ENCODE assay signal across 8 cellular contexts in genomic region chr19:35776102-35776788, GRCh38. TPM values are rescaled to one million over a fixed set of nuclear protein-coding genes. Genes with fewer than 3 reads are reported as not detected.
A peak's percentile ranks its signal among the peaks of the same experiment; 100 is the strongest.
DNase-seq lines count a peak whose midpoint lies in the region; ATAC-seq and TF ChIP-seq lines count a peak whose summit lies in the region.

No MANE protein-coding gene starts in this region.

- H3K23me2 ChIP-seq in H9 (ENCODE audit: insufficient read length, low read depth, low read length, poor library complexity, severe bottlenecking) = peaks cover 5% of the 10 kb centered on the region

- H2BK120ac ChIP-seq in H9 (ENCODE audit: low read depth, low read length, poor library complexity, severe bottlenecking) = no peak overlapping the region

- H2BK12ac ChIP-seq in H9 (ENCODE audit: insufficient read length, low read depth, low read length) = no peak overlapping the region

- no peak overlapping the region for H3K18ac ChIP-seq in H9 (ENCODE audit: insufficient read length, low read depth, low read length)

- TF ChIP-seq CTCF in H9 (conservative IDR thresholded peaks at IDR 0.05) (no peak), fibroblast of pulmonary artery (IDR thresholded peaks at IDR 0.05; ENCODE audit: low read length, missing control alignments) (no peak)

- peak overlapping the region; percentile 85 for H3K4me3 ChIP-seq in SK-N-MC
- peak overlapping the region; percentile 67 for H3K4me3 ChIP-seq in fibroblast of pulmonary artery (replicated peaks; ENCODE audit: low read depth, low read length)
- H3K4me3 ChIP-seq in skeletal muscle cell (ENCODE audit: low read depth, low read length) = peak overlapping the region; percentile 69

- H3K4me2 ChIP-seq in H9 (ENCODE audit: insufficient read depth, insufficient read length, low read length) = peak overlapping the region; percentile 73

- no peak overlapping the region for H3K56ac ChIP-seq in H9 (ENCODE audit: insufficient read length, low read depth, low read length)

- no peak overlapping the region for H4K8ac ChIP-seq in H9 (replicated peaks; ENCODE audit: insufficient read length, low read depth, low read length)

- no peak overlapping the region for H4K91ac ChIP-seq in H9 (ENCODE audit: insufficient read length, low read depth, low read length)

- no peak overlapping the region for H2BK5ac ChIP-seq in H9 (ENCODE audit: insufficient read length, low read length)

- no peaks in the 10 kb centered on the region for H3K27me3 ChIP-seq in H9 (ENCODE audit: insufficient read depth, low read length)

- H3K36me3 ChIP-seq in SK-N-MC (ENCODE audit: insufficient read depth, low read length) = no peaks in the 10 kb centered on the region; the same call in 1 of the 2 replicates

- peak overlapping the region in 1 of 3 experiments; percentile 88; a peak in 1 of 7 replicates for H3K27ac Mint-ChIP-seq in H9

- H3K9ac ChIP-seq in H9 (ENCODE audit: extremely low read depth, insufficient read length, low read length) = no peak overlapping the region
- H3K9ac ChIP-seq in SK-N-MC (ENCODE audit: insufficient read length) = peak overlapping the region; percentile 45

- DNase-seq in H9 (no peak), SK-N-MC (ENCODE audit: low read depth, low spot score) (no peak), fibroblast of pulmonary artery (ENCODE audit: low read depth) (no peak), skeletal muscle cell (ENCODE audit: low read depth) (no peak), NCI-H524 treated with DMSO at 0.1 percent for 48 hours (lab: John Stamatoyannopoulos, UW) (no peak), epidermal melanocyte (ENCODE audit: insufficient read length, low spot score) (no peak), KG1 (lab: John Stamatoyannopoulos, UW) (no peak)

- H3K14ac ChIP-seq in H9 (ENCODE audit: insufficient read depth, low read length) = no peak overlapping the region

- no peak overlapping the region for H4K5ac ChIP-seq in H9 (ENCODE audit: insufficient read length, low read depth, low read length)

- H3K9me3 Mint-ChIP-seq in H9 = no peaks in the 10 kb centered on the region; a peak in 1 of 5 replicates

- no peaks in the 10 kb centered on the region for H3K79me2 ChIP-seq in H9 (ENCODE audit: insufficient read depth, low read length)

- no peaks in the 10 kb centered on the region for H3K79me1 ChIP-seq in H9 (ENCODE audit: insufficient read depth, low read depth, low read length, poor library complexity, severe bottlenecking)

- peaks cover 5% of the 10 kb centered on the region; the same call in 1 of the 2 replicates for H3K4me1 ChIP-seq in H9 (ENCODE audit: insufficient read depth, low read length)

- no peak overlapping the region for H3K23ac ChIP-seq in H9 (ENCODE audit: insufficient read length, low read depth, low read length)

- H3K27me3 Mint-ChIP-seq in H9 (ENCODE audit: low read depth) = peaks cover 38% of the 10 kb centered on the region

- peaks cover 25 to 31% of the 10 kb centered on the region in 2 experiments for H3K4me1 Mint-ChIP-seq in H9

- H2AK5ac ChIP-seq in H9 (ENCODE audit: insufficient read length, low read length) = no peak overlapping the region

- H3K36me3 Mint-ChIP-seq in H9 (ENCODE audit: insufficient read depth in 1 of 3, low read depth in 3 of 3) = peaks cover 0 to 4% (median 0%) of the 10 kb centered on the region in 3 experiments; a peak in 2 of 7 replicates

- H4K20me1 ChIP-seq in H9 (ENCODE audit: control insufficient read depth, insufficient read depth, insufficient read length) = no peaks in the 10 kb centered on the region

- H3K27ac ChIP-seq in H9 (ENCODE audit: insufficient read length, low read depth, low read length) = no peak overlapping the region
- no peak overlapping the region for H3K27ac ChIP-seq in SK-N-MC

- no peak overlapping the region for H3K4ac ChIP-seq in H9 (ENCODE audit: low read depth, low read length)

- H3T11ph ChIP-seq in H9 (ENCODE audit: low read length) = no peak overlapping the region

- no peak overlapping the region for H2BK20ac ChIP-seq in H9 (ENCODE audit: low read depth, low read length, poor library complexity, severe bottlenecking)

- no peak overlapping the region for H2AFZ ChIP-seq in H9 (ENCODE audit: low read length)

- no peak for ATAC-seq in GM19467 (IDR thresholded peaks at IDR 0.05; ENCODE audit: unreplicated experiment)

- no CpG with 5 or more reads among the region's 13 CpGs for WGBS in H9 (ENCODE audit: extremely low coverage, insufficient read length, low lambda C conversion rate)

- H3K9me3 ChIP-seq in H9 (ENCODE audit: control insufficient read depth, low read depth, low read length) = no peaks in the 10 kb centered on the region
- no peaks in the 10 kb centered on the region for H3K9me3 ChIP-seq in SK-N-MC (ENCODE audit: low read depth, low read length)

- peak overlapping the region; percentile 65 to 88 for H3K4me3 Mint-ChIP-seq in H9

- H2BK15ac ChIP-seq in H9 (ENCODE audit: low read depth, low read length) = no peak overlapping the region

RNA-seq across cellular contexts. Expression of gene ARHGAP33, which starts 0.9 kb away (rescaled TPM):
- 18.7 and 19.5 TPM in 2 replicates for total RNA-seq in H9 (2021)

RNA-seq across cellular contexts. Expression of gene PROSER3, which starts 18.3 kb away (rescaled TPM):
- total RNA-seq in H9 (2021) = 21.8 and 29.1 TPM in 2 replicates

RNA-seq across cellular contexts. Expression of gene HSPB6, which starts 19.4 kb away (rescaled TPM):
- 0.37 TPM in 2 replicates for total RNA-seq in H9 (2021)

RNA-seq across cellular contexts. Expression of gene LIN37, which starts 27.9 kb away (rescaled TPM):
- total RNA-seq in H9 (2021) = 4.7 and 5.9 TPM in 2 replicates

RNA-seq across cellular contexts. Expression of gene PSENEN, which starts 30.8 kb away (rescaled TPM):
- total RNA-seq in H9 (2021) = 69.7 and 77.7 TPM in 2 replicates
